Comparison of ENCODE assay signal across 8 cellular contexts in genomic region chr15:79897701-79898113, GRCh38. TPM values are rescaled to one million over a fixed set of nuclear protein-coding genes. Genes with fewer than 3 reads are reported as not detected.
DNase-seq lines count a peak whose midpoint lies in the region; ATAC-seq and TF ChIP-seq lines count a peak whose summit lies in the region.

No MANE protein-coding gene starts in this region.

- no peaks in the 10 kb centered on the region for H3K27me3 ChIP-seq in mucosa of stomach (ENCODE audit: control insufficient read depth, insufficient read depth, low read length)
- H3K27me3 ChIP-seq in vagina, result no peaks in the 10 kb centered on the region

- peak overlapping the region; percentile 95 for H3K27ac ChIP-seq in vagina

- TF ChIP-seq CTCF in vagina (IDR thresholded peaks at IDR 0.05), result no peak

- peaks cover 9% of the 10 kb centered on the region for H3K4me1 ChIP-seq in mucosa of stomach (ENCODE audit: control insufficient read depth, insufficient read depth, low read length)
- H3K4me1 ChIP-seq in vagina, result no peaks in the 10 kb centered on the region

- H3K9me3 ChIP-seq in mucosa of stomach (ENCODE audit: control insufficient read depth, low read length) (no peaks in the 10 kb centered on the region), vagina (no peaks in the 10 kb centered on the region)

- H3K9me3 Mint-ChIP-seq in activated naive CD4-positive, alpha-beta T cell treated with anti-CD3 and anti-CD28 coated beads, Interleukin-2, amount 50 U/mL, for 72 hours, result peaks cover 8 to 11% of the 10 kb centered on the region in 2 donors

- H3K27ac Mint-ChIP-seq in activated naive CD4-positive, alpha-beta T cell treated with anti-CD3 and anti-CD28 coated beads, Interleukin-2, amount 50 U/mL, for 72 hours, result peak overlapping the region; percentile 51 to 98

- no peak for TF ChIP-seq POLR2A in vagina (IDR thresholded peaks at IDR 0.05)

- intact Hi-C loops in vagina (cut with DNase I), result no loop called here

- H3K36me3 ChIP-seq in mucosa of stomach (ENCODE audit: control insufficient read depth, insufficient read depth, low read length), result no peaks in the 10 kb centered on the region
- H3K36me3 ChIP-seq in vagina, result no peaks in the 10 kb centered on the region

- peak overlapping the region; percentile 85 for H3K4me3 ChIP-seq in mucosa of stomach (ENCODE audit: low read length)
- peak overlapping the region; percentile 70 to 74 for H3K4me3 ChIP-seq in vagina

- ATAC-seq in activated naive CD4-positive, alpha-beta T cell treated with anti-CD3 and anti-CD28 coated beads, Interleukin-2, amount 50 U/mL, for 72 hours, result peak; percentile 49 to 51
- ATAC-seq in GM19023 (IDR thresholded peaks at IDR 0.05; ENCODE audit: unreplicated experiment), result no peak

- peaks cover 28 to 32% of the 10 kb centered on the region in 2 donors for H3K36me3 Mint-ChIP-seq in activated naive CD4-positive, alpha-beta T cell treated with anti-CD3 and anti-CD28 coated beads, Interleukin-2, amount 50 U/mL, for 72 hours

- peak overlapping the region; percentile 93 for H3K9ac ChIP-seq in mucosa of stomach (ENCODE audit: low read length)

- peak; percentile 10 for DNase-seq in stimulated activated CD4-positive, alpha-beta T cell treated with anti-CD3 and anti-CD28 coated beads, Interleukin-12 subunit alpha, Interleukin-12 subunit beta, amount 100 ng/mL, for 4 hours
- DNase-seq in stimulated activated CD4-positive, alpha-beta T cell treated with anti-CD3 and anti-CD28 coated beads, Interleukin-4, amount 100 ng/mL, for 1 hour, result no peak
- peak in 1 of 2 donors; percentile 8 for DNase-seq in activated naive CD4-positive, alpha-beta T cell treated with anti-CD3 and anti-CD28 coated beads, Interleukin-2, amount 50 U/mL, for 72 hours (ENCODE audit: low spot score in 2 of 2)
- DNase-seq in vagina (ENCODE audit: extremely low spot score in 2 of 2) (no peak), amygdala (lab: John Stamatoyannopoulos, UW) (no peak), globus pallidus (ENCODE audit: low spot score) (no peak)

RNA-seq across cellular contexts. Expression of gene MTHFS, which starts 0.9 kb away (rescaled TPM):
- total RNA-seq in activated naive CD4-positive, alpha-beta T cell treated with anti-CD3 and anti-CD28 coated beads, Interleukin-2, amount 50 U/mL, for 72 hours, result 10 to 100 TPM; 23.4 to 40.9 TPM
- 7.1 TPM for total RNA-seq in vagina
